Comparison of ENCODE assay signal across 1 cellular context in the genomic region with DNA sequence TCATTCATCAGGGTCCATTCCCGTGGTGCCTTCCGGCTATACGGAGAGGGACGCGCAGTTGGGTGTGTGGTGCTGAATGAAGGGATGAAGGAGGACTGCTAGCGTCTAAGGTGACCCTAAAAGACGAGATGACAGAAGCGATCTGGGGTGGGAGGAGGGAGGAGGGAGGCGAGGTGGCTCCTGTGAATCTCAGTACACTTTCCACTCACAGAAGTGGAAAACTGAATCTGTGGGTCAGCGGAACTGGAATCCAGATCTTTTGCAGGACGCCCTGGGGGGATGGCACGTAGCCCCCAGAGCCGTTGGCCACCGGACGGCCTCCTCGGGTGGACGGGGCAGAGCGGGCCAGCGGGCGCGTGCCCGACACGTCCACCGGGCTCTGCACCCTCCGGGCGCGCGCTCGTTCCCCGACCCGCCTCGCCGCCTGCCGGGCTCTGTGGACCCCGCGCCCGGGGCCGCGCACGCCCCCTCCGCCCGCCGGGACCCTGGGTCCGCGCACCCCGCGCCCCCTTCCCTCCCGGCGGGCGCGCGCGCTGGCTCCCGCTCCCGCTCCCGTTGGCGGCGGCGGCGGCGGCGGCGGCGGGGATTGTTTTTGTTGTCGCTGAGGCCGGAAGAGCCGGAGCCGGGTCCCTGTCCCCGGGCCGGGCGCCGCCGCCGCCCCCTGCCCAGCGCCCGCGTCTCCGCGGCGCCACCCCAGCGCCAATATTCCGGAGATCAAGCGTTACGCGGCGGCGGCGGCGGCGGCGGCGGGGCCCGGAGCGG.
TF ChIP-seq lines count a peak whose summit lies in the region.

AGO4 (plus strand) TSS at position 403 of the 762 bp plus-strand sequence. CDS start 401 bp downstream, outside the sequence.

TF ChIP-seq in IMR-90, 13 proteins besides CTCF, POLR2A, EP300 and RAD21 (continued from another document):
- TF ChIP-seq NFE2L2 (IDR thresholded peaks at IDR 0.05; ENCODE audit: low read depth, low read length) (no peak), BHLHE40 (IDR thresholded peaks at IDR 0.05; ENCODE audit: low read depth, low read length) (no peak), MAFK (IDR thresholded peaks at IDR 0.05; ENCODE audit: low read depth, low read length) (no peak), CEBPB (IDR thresholded peaks at IDR 0.05; ENCODE audit: low read depth, low read length) (no peak)
- TF ChIP-seq, protein P1, sequence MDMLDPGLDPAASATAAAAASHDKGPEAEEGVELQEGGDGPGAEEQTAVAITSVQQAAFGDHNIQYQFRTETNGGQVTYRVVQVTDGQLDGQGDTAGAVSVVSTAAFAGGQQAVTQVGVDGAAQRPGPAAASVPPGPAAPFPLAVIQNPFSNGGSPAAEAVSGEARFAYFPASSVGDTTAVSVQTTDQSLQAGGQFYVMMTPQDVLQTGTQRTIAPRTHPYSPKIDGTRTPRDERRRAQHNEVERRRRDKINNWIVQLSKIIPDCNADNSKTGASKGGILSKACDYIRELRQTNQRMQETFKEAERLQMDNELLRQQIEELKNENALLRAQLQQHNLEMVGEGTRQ (IDR thresholded peaks at IDR 0.05; ENCODE audit: low read depth, low read length) = no peak
- TF ChIP-seq, protein P2, sequence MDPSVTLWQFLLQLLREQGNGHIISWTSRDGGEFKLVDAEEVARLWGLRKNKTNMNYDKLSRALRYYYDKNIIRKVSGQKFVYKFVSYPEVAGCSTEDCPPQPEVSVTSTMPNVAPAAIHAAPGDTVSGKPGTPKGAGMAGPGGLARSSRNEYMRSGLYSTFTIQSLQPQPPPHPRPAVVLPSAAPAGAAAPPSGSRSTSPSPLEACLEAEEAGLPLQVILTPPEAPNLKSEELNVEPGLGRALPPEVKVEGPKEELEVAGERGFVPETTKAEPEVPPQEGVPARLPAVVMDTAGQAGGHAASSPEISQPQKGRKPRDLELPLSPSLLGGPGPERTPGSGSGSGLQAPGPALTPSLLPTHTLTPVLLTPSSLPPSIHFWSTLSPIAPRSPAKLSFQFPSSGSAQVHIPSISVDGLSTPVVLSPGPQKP (IDR thresholded peaks at IDR 0.05; ENCODE audit: borderline replicate concordance, low read depth, low read length) = no peak
